In genomic region chr2:71609958-71610357, GRCh38 we compare ENCODE assay signal across 8 cellular contexts.
DNase-seq lines count a peak whose midpoint lies in the region; ATAC-seq and TF ChIP-seq lines count a peak whose summit lies in the region.

No MANE protein-coding gene starts in this region.

- no peaks in the 10 kb centered on the region for H3K79me2 ChIP-seq in neural cell (replicated peaks; ENCODE audit: insufficient read depth, low read length)

- no peak overlapping the region for H2AFZ ChIP-seq in neural cell (ENCODE audit: low read depth, low read length)

- no peak overlapping the region for H3K27ac ChIP-seq in neural cell (ENCODE audit: low read length)

- peak; percentile 27 for DNase-seq in EL
- DNase-seq in LNCaP clone FGC (ENCODE audit: low read depth) = peak; percentile 13
- DNase-seq in astrocyte of the spinal cord (ENCODE audit: low read depth, low spot score) = peak; percentile 60
- no peak for DNase-seq in NCI-H1930 (lab: John Stamatoyannopoulos, UW)
- no peak for DNase-seq in T-helper 1 cell
- DNase-seq in NCI-H1048 (lab: John Stamatoyannopoulos, UW) = no peak

- H4K20me1 ChIP-seq in neural cell (ENCODE audit: insufficient read depth) = no peaks in the 10 kb centered on the region

- in situ Hi-C loops in astrocyte of the spinal cord (cut with HindIII; ENCODE audit: low sequenced_read_pairs) = no loop called here

- H3K4me3 ChIP-seq in LNCaP clone FGC (ENCODE audit: low read depth, low read length) (no peak overlapping the region), astrocyte of the spinal cord (ENCODE audit: low read depth, low read length) (no peak overlapping the region), neural cell (ENCODE audit: low read length) (no peak overlapping the region)

- peak; percentile 68 for TF ChIP-seq RAD21 in neural cell (conservative IDR thresholded peaks at IDR 0.05)

- no peaks in the 10 kb centered on the region for H3K27me3 ChIP-seq in neural cell (ENCODE audit: insufficient read depth, low read depth, low read length)

- H3F3A ChIP-seq in neural cell (ENCODE audit: insufficient read depth, low read length, poor library complexity, severe bottlenecking) = no peaks in the 10 kb centered on the region

- TF ChIP-seq EP300 in neural cell (conservative IDR thresholded peaks at IDR 0.05; ENCODE audit: poor library complexity, severe bottlenecking) = no peak

- H3K36me3 ChIP-seq in neural cell (ENCODE audit: insufficient read depth, low read length) = no peaks in the 10 kb centered on the region

- H3K9ac ChIP-seq in neural cell (ENCODE audit: low read length) = no peak overlapping the region

- H3K9me3 ChIP-seq in neural cell (ENCODE audit: low read length) = no peaks in the 10 kb centered on the region

- 0 out of 2 replicates have a peak, but pooled peaks have one; percentile 24 for TF ChIP-seq CTCF in LNCaP clone FGC (IDR thresholded peaks at IDR 0.05; ENCODE audit: control insufficient read depth, extremely low read depth, insufficient read depth)
- peak; percentile 22 for TF ChIP-seq CTCF in astrocyte of the spinal cord (IDR thresholded peaks at IDR 0.05; ENCODE audit: low read depth, low read length)
- peak; percentile 66 for TF ChIP-seq CTCF in neural cell (IDR thresholded peaks at IDR 0.05; ENCODE audit: poor library complexity, severe bottlenecking)

- H3K9me2 ChIP-seq in neural cell (ENCODE audit: insufficient read depth, low read length) = no peaks in the 10 kb centered on the region

- no peak for ATAC-seq in HG02973 (IDR thresholded peaks at IDR 0.05; ENCODE audit: unreplicated experiment)

- H3K4me2 ChIP-seq in neural cell (ENCODE audit: low read length) = no peak overlapping the region

TF ChIP-seq in neural cell, 6 proteins besides CTCF, POLR2A, EP300 and RAD21:
- peak; percentile 69 for TF ChIP-seq SMC3 (conservative IDR thresholded peaks at IDR 0.05; ENCODE audit: poor library complexity)
- no peak for TF ChIP-seq MXI1 (conservative IDR thresholded peaks at IDR 0.05; ENCODE audit: poor library complexity, severe bottlenecking)
- no peak for TF ChIP-seq EZH2 (IDR thresholded peaks at IDR 0.05; ENCODE audit: borderline replicate concordance, insufficient read depth, low read length, poor library complexity, severe bottlenecking)
- no peak for TF ChIP-seq POLR2AphosphoS5 (IDR thresholded peaks at IDR 0.05)

Comparison
In these comparisons a context has a peak if more than half of its experiments do, and no peak if none do; other contexts are left out.
1. DNase-seq: peak in EL (single experiment), LNCaP clone FGC (single experiment) and astrocyte of the spinal cord (single experiment); none in NCI-H1930 (0 of 2), T-helper 1 cell (0 of 5) and NCI-H1048 (single experiment).
2. Peak in every context shown above with its lines, with median percentiles within 50 percentile points of each other: CTCF ChIP-seq.